In the genomic region with DNA sequence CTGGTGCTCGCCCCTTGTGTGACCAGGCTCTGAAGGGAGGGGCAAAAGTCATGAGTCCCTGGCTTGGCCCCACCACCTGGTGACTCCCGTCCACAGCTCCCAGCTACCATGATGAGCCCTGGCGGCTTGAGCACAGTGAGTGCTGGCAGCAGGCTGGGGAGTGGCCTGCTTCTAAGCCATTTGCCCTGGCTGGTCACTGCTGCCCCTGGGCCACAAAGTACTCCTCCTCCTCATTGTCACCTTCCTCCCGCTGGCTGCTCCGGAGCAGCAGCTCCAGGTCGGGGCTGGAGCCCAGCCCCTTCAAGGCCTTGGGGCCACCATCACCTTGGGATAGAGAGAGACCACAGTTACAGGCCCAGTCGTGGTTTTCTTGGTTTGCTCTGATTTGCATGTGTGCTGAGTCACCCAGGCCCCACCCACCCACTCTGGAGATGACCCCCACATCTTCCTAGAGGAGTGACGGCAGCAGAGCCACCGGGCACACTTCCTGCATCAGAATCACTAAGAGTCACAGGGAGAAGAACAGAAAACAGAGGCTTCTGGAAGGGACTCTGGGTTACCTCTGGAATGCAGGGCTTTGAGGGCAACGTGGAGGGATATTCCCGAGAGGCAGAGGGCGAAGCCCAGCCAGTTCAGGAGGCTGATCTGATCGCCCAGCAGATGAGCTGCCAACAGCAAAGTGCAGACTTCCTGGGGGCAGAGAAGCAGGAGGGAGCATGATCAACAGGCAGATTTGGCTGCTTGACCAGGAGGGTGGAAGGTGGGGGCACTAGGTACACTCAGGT, we compare ENCODE assay signal across 7 cellular contexts. TPM values are rescaled to one million over a fixed set of nuclear protein-coding genes. Genes with fewer than 3 reads are reported as not detected.
A peak's percentile ranks its signal among the peaks of the same experiment; 100 is the strongest.
DNase-seq lines count a peak whose midpoint lies in the region; ATAC-seq and TF ChIP-seq lines count a peak whose summit lies in the region.

No MANE protein-coding gene starts in this region.

- intact Hi-C loops in lower lobe of right lung (cut with DNase I), result no loop called here

- H3K4me1 ChIP-seq in NT2/D1 (ENCODE audit: insufficient read depth, insufficient read length) (peaks cover 48% of the 10 kb centered on the region), lower lobe of right lung (no peaks in the 10 kb centered on the region)

- peaks cover 44% of the 10 kb centered on the region for H3K36me3 ChIP-seq in NT2/D1 (ENCODE audit: insufficient read depth, insufficient read length, low read length)
- peaks cover 41% of the 10 kb centered on the region for H3K36me3 ChIP-seq in lower lobe of right lung

- no peak overlapping the region for H3K27ac ChIP-seq in lower lobe of right lung

- no peak for ATAC-seq in lower lobe of right lung

- H3K9ac ChIP-seq in NT2/D1 (ENCODE audit: insufficient read length, low read depth), result peak overlapping the region; percentile 77

- H3K27me3 ChIP-seq in NT2/D1 (ENCODE audit: insufficient read depth, insufficient read length), result no peaks in the 10 kb centered on the region
- no peaks in the 10 kb centered on the region for H3K27me3 ChIP-seq in lower lobe of right lung (ENCODE audit: low read depth)

- DNase-seq in GM12864 (ENCODE audit: low read depth), result peak; percentile 67
- peak; percentile 29 for DNase-seq in HCEC 1CT
- peak; percentile 66 for DNase-seq in NT2/D1 (ENCODE audit: low read depth, low spot score)
- peak; percentile 65 for DNase-seq in dermis blood vessel endothelial cell
- DNase-seq in renal cortical epithelial cell (ENCODE audit: low read depth), result peak; percentile 83
- DNase-seq in lower lobe of right lung, result no peak
- no peak for DNase-seq in NCI-H524 treated with DMSO at 0.1 percent for 48 hours (lab: John Stamatoyannopoulos, UW)

- H3K9me3 ChIP-seq in NT2/D1 (ENCODE audit: insufficient read depth, low read length) (no peaks in the 10 kb centered on the region), lower lobe of right lung (no peaks in the 10 kb centered on the region)

- 0 out of 2 replicates have a peak overlapping the region, but pooled peaks have one; percentile 4 for H3K4me3 ChIP-seq in GM12864 (ENCODE audit: low read depth, low read length)
- H3K4me3 ChIP-seq in NT2/D1 (ENCODE audit: insufficient read length, low read depth), result peak overlapping the region; percentile 5
- no peak overlapping the region for H3K4me3 ChIP-seq in lower lobe of right lung

- no peak for TF ChIP-seq CTCF in GM12864 (IDR thresholded peaks at IDR 0.05; ENCODE audit: low read depth, low read length, missing control alignments)
- no peak for TF ChIP-seq CTCF in lower lobe of right lung (IDR thresholded peaks at IDR 0.05)

RNA-seq across cellular contexts. Expression of a gene that starts 42.1 kb away (rescaled TPM):
- total RNA-seq in dermis blood vessel endothelial cell, result 0.05 TPM in 1 of 2 replicates, not detected in the other
- total RNA-seq in renal cortical epithelial cell, result not detected in 2 replicates
- total RNA-seq in lower lobe of right lung, result 0.35 TPM

RNA-seq across cellular contexts. Expression of a gene that starts 56.0 kb away (rescaled TPM):
- 34.7 and 35.7 TPM in 2 replicates for total RNA-seq in dermis blood vessel endothelial cell
- 24.3 and 46.9 TPM in 2 replicates for total RNA-seq in renal cortical epithelial cell
- 61.9 TPM for total RNA-seq in lower lobe of right lung

Comparison
In these comparisons a context has a peak if more than half of its experiments do, and no peak if none do; other contexts are left out.
1. DNase-seq: peak in GM12864 (single experiment), HCEC 1CT (single experiment), NT2/D1 (single experiment), dermis blood vessel endothelial cell (single experiment) and renal cortical epithelial cell (single experiment); none in lower lobe of right lung (single experiment) and NCI-H524 treated with DMSO at 0.1 percent for 48 hours (single experiment).